ENCODE assay signal across 1 cellular context in genomic region chr12:48235796-48236333, GRCh38.
TF ChIP-seq lines count a peak whose summit lies in the region.

No MANE protein-coding gene starts in this region.

TF ChIP-seq in K562, 482 proteins besides CTCF, POLR2A, EP300 and RAD21 (continued from another document):
- TF ChIP-seq ZNF584 (CRISPR knock-in tag; IDR thresholded peaks at IDR 0.05; ENCODE audit: low read depth) (peak; percentile 93), NR2C1 (IDR thresholded peaks at IDR 0.05) (no peak), NR2C1 (tag; IDR thresholded peaks at IDR 0.05) (peak; percentile 93), ETV1 (tag; conservative IDR thresholded peaks at IDR 0.05; ENCODE audit: low read depth) (peak; percentile 71; the same call in 1 of the 2 replicates), NELFE (IDR thresholded peaks at IDR 0.05; ENCODE audit: insufficient read depth, insufficient read length) (no peak), CUX1 (CRISPR knock-in tag; IDR thresholded peaks at IDR 0.05) (peak; percentile 53; the same call in 1 of the 2 replicates), PPARD (CRISPR knock-in tag; IDR thresholded peaks at IDR 0.05) (no peak), CREB3 (tag; conservative IDR thresholded peaks at IDR 0.05; ENCODE audit: low read depth) (peak; percentile 86), MYC (IDR thresholded peaks at IDR 0.05; ENCODE audit: low read depth, low read length) (no peak), MYC (CRISPR knock-in tag; IDR thresholded peaks at IDR 0.05; ENCODE audit: borderline replicate concordance, low read depth) (no peak), NFIX (CRISPR knock-in tag; IDR thresholded peaks at IDR 0.05; ENCODE audit: low read depth) (no peak), TEAD2 (tag; IDR thresholded peaks at IDR 0.05) (peak; percentile 89), ARNT (IDR thresholded peaks at IDR 0.05) (no peak), MEIS2 (IDR thresholded peaks at IDR 0.05; ENCODE audit: partially characterized antibody) (peak; percentile 56), C11orf30 (IDR thresholded peaks at IDR 0.05; ENCODE audit: low read depth) (peak; percentile 81), MECOM (CRISPR knock-in tag; IDR thresholded peaks at IDR 0.05) (peak; percentile 56; the same call in 1 of the 2 replicates), PKNOX1 (IDR thresholded peaks at IDR 0.05) (0 out of 2 replicates have a peak, but pooled peaks have one; percentile 17), FOSL1 (tag; conservative IDR thresholded peaks at IDR 0.05) (peak; percentile 87), U2AF1 (optimal IDR thresholded peaks at IDR 0.05; ENCODE audit: low read depth, low read length) (no peak), CCAR2 (IDR thresholded peaks at IDR 0.05; ENCODE audit: low read depth, low read length) (no peak), ELF4 (CRISPR knock-in tag; IDR thresholded peaks at IDR 0.05) (no peak), ZNF311 (CRISPR knock-in tag; IDR thresholded peaks at IDR 0.05) (peak; percentile 66; the same call in 1 of the 2 replicates), DIDO1 (tag; IDR thresholded peaks at IDR 0.05; ENCODE audit: low read depth) (peak; percentile 81; the same call in 1 of the 2 replicates), ZNF124 (CRISPR knock-in tag; IDR thresholded peaks at IDR 0.05) (no peak), ZBTB11 (CRISPR knock-in tag; IDR thresholded peaks at IDR 0.05) (peak in 1 of 3 experiments; percentile 51; a peak in 2 of 6 replicates), FOXA3 (CRISPR knock-in tag; conservative IDR thresholded peaks at IDR 0.05 in 1 of 2, IDR thresholded peaks at IDR 0.05 in 1 of 2) (no peak), KLF13 (tag; IDR thresholded peaks at IDR 0.05; ENCODE audit: borderline replicate concordance, low read depth) (peak; percentile 65), KLF10 (CRISPR knock-in tag; IDR thresholded peaks at IDR 0.05) (no peak), ZNF766 (CRISPR knock-in tag; conservative IDR thresholded peaks at IDR 0.05) (peak; percentile 74), ZNF583 (CRISPR knock-in tag; IDR thresholded peaks at IDR 0.05) (0 out of 2 replicates have a peak, but pooled peaks have one; percentile 51), ERF (CRISPR knock-in tag; IDR thresholded peaks at IDR 0.05) (no peak), ZBTB40 (IDR thresholded peaks at IDR 0.05) (no peak), ZBTB40 (CRISPR knock-in tag; IDR thresholded peaks at IDR 0.05) (no peak), ARID1B (IDR thresholded peaks at IDR 0.05) (peak; percentile 67), DMBX1 (CRISPR knock-in tag; IDR thresholded peaks at IDR 0.05; ENCODE audit: borderline replicate concordance) (peak; percentile 98), RUNX1 (IDR thresholded peaks at IDR 0.05; ENCODE audit: low read depth) (no peak), NONO (IDR thresholded peaks at IDR 0.05; ENCODE audit: low read depth in 2 of 2, low read length in 1 of 2) (no peak), SNAPC5 (CRISPR knock-in tag; IDR thresholded peaks at IDR 0.05) (no peak), XRCC3 (IDR thresholded peaks at IDR 0.05) (no peak), NCOR1 (IDR thresholded peaks at IDR 0.05) (peak; percentile 24; the same call in 1 of the 2 replicates), HDAC8 (tag; IDR thresholded peaks at IDR 0.05) (peak; percentile 94)
